Comparison of ENCODE assay signal across 1 cellular context in the genomic region with DNA sequence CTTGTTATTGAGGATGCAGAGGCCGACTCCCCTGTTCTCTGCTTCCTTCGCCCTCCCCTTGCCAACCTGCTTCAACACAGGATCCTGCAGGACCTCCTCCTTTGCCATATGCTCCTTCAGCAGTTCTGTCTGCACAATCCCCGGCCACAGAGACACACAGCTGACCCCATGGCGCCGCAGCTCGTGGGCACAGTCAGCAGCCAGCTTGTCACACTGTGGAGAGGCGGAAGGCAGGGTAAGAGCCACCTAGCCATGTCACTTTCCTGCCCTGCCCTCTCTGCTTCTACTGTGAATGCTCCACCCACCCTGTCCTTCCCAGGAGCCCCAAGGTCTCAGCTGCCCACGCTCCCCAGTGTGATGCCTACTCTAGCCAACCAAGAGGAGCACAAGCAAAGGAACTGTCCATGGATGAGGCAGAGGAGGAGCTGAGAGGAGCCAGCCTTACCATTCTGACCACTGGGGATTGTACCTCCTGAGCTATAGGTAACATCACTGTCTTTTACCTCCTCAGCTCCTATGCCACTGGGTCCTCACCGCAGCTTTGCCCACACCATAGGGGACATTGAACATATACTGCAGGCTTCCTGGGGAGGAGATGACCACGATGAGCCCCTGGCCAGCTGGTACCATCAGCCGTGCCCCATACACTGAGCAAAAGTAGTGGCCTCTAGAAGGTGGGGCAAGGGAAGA.
A peak's percentile ranks its signal among the peaks of the same experiment; 100 is the strongest.
TF ChIP-seq lines count a peak whose summit lies in the region.

No MANE protein-coding gene starts in this region.

TF ChIP-seq in HepG2, 621 proteins besides CTCF, POLR2A, EP300 and RAD21:
- TF ChIP-seq AGO2 (optimal IDR thresholded peaks at IDR 0.05; ENCODE audit: low read depth, low read length) (peak; percentile 45), ESRRA (CRISPR knock-in tag; IDR thresholded peaks at IDR 0.05; ENCODE audit: low read depth) (0 out of 2 replicates have a peak, but pooled peaks have one; percentile 2), ZNF616 (CRISPR knock-in tag; IDR thresholded peaks at IDR 0.05; ENCODE audit: low read depth) (0 out of 2 replicates have a peak, but pooled peaks have one; percentile 20), RBM22 (optimal IDR thresholded peaks at IDR 0.05; ENCODE audit: low read length) (peak; percentile 58), PRDM15 (CRISPR knock-in tag; IDR thresholded peaks at IDR 0.05) (no peak), ZNF891 (CRISPR knock-in tag; IDR thresholded peaks at IDR 0.05) (0 out of 2 replicates have a peak, but pooled peaks have one; percentile 54), ZNF383 (CRISPR knock-in tag; IDR thresholded peaks at IDR 0.05; ENCODE audit: borderline replicate concordance) (0 out of 2 replicates have a peak, but pooled peaks have one; percentile 65), AGO1 (IDR thresholded peaks at IDR 0.05; ENCODE audit: low read depth, low read length, poor library complexity, severe bottlenecking) (no peak), NFIB (CRISPR knock-in tag; IDR thresholded peaks at IDR 0.05; ENCODE audit: borderline replicate concordance) (peak; percentile 71; the same call in 1 of the 2 replicates), LBX2 (CRISPR knock-in tag; IDR thresholded peaks at IDR 0.05; ENCODE audit: borderline replicate concordance) (0 out of 2 replicates have a peak, but pooled peaks have one; percentile 22), ONECUT2 (CRISPR knock-in tag; IDR thresholded peaks at IDR 0.05) (no peak), HHEX (CRISPR knock-in tag; IDR thresholded peaks at IDR 0.05) (no peak), HCFC1 (IDR thresholded peaks at IDR 0.05; ENCODE audit: low read depth, low read length) (no peak), ATF7 (IDR thresholded peaks at IDR 0.05) (no peak), ATF7 (CRISPR knock-in tag; IDR thresholded peaks at IDR 0.05) (0 out of 2 replicates have a peak, but pooled peaks have one; percentile 48), NONO (IDR thresholded peaks at IDR 0.05) (no peak), NONO (CRISPR knock-in tag; conservative IDR thresholded peaks at IDR 0.05) (0 out of 2 replicates have a peak, but pooled peaks have one; percentile 6)
- TF ChIP-seq, protein P1, sequence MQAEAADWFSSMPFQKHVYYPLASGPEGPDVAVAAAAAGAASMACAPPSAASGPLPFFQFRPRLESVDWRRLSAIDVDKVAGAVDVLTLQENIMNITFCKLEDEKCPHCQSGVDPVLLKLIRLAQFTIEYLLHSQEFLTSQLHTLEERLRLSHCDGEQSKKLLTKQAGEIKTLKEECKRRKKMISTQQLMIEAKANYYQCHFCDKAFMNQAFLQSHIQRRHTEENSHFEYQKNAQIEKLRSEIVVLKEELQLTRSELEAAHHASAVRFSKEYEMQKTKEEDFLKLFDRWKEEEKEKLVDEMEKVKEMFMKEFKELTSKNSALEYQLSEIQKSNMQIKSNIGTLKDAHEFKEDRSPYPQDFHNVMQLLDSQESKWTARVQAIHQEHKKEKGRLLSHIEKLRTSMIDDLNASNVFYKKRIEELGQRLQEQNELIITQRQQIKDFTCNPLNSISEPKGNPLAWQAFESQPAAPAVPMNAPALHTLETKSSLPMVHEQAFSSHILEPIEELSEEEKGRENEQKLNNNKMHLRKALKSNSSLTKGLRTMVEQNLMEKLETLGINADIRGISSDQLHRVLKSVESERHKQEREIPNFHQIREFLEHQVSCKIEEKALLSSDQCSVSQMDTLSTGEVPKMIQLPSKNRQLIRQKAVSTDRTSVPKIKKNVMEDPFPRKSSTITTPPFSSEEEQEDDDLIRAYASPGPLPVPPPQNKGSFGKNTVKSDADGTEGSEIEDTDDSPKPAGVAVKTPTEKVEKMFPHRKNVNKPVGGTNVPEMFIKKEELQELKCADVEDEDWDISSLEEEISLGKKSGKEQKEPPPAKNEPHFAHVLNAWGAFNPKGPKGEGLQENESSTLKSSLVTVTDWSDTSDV (CRISPR knock-in tag; IDR thresholded peaks at IDR 0.05): peak; percentile 64; the same call in 1 of the 2 replicates
- TF ChIP-seq, protein P2, sequence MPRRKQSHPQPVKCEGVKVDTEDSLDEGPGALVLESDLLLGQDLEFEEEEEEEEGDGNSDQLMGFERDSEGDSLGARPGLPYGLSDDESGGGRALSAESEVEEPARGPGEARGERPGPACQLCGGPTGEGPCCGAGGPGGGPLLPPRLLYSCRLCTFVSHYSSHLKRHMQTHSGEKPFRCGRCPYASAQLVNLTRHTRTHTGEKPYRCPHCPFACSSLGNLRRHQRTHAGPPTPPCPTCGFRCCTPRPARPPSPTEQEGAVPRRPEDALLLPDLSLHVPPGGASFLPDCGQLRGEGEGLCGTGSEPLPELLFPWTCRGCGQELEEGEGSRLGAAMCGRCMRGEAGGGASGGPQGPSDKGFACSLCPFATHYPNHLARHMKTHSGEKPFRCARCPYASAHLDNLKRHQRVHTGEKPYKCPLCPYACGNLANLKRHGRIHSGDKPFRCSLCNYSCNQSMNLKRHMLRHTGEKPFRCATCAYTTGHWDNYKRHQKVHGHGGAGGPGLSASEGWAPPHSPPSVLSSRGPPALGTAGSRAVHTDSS (CRISPR knock-in tag; conservative IDR thresholded peaks at IDR 0.05): no peak
